13 cellular contexts compared by ENCODE assay signal in the genomic region with DNA sequence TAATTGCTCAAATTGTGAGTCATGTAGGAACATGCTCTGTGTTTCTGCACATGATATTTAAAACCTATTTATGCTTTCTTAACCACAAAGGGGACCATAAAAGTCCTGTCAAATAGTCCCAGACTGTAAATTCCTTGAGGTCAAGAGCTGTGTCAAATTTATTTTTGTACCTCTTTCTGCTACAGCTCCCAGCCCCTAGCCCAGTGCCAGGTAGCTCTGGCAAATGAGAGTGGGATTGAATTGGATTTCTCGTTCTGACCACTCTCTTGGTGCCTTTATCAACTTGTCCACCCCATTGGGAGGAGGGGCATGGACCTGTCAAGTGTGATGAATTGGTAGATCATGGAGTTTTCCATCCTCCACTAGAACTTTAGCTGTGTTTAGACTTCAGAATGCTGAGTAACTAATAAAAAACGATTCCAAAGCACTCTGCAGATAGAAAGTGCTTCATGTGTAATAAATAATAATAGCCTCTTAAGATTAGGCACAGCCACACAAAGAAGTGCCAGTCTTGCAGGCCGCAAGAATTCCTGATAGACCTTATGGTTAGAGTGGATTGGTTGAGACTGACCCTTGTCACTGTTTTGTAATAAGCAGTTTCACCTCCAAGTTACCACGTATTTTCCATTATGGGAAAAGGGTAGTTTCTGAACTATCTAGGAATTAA.
DNase-seq lines count a peak whose midpoint lies in the region; ATAC-seq and TF ChIP-seq lines count a peak whose summit lies in the region.
"Had no signal": no experiment of that assay in that cellular context is flagged by ENCODE, and none has a peak within 500 bp of the region (broad histone marks: within the 10 kb centered on the region; RNA-seq: fewer than 3 reads in every experiment).

No MANE protein-coding gene starts in this region.

- TF ChIP-seq POLR2A in IMR-90 (IDR thresholded peaks at IDR 0.05; ENCODE audit: low read depth, low read length) (no peak), breast epithelium (IDR thresholded peaks at IDR 0.05) (no peak), transverse colon (IDR thresholded peaks at IDR 0.05) (no peak)

- H4K8ac ChIP-seq in IMR-90 (ENCODE audit: low read depth in 2 of 2, low read length in 2 of 2): peak overlapping the region in 1 of 2 experiments; percentile 54; a peak in 3 of 4 replicates

- 0 out of 2 replicates have a peak overlapping the region, but pooled peaks have one; percentile 16 for H3K56ac ChIP-seq in IMR-90 (ENCODE audit: extremely low read depth, insufficient read depth, low read length)

- TF ChIP-seq RAD21 in IMR-90 (IDR thresholded peaks at IDR 0.05; ENCODE audit: low read length) (no peak), liver (IDR thresholded peaks at IDR 0.05) (no peak)

- peaks cover 32% of the 10 kb centered on the region for H3K4me1 ChIP-seq in IMR-90 (ENCODE audit: control insufficient read depth, insufficient read depth, low read length)
- H3K4me1 ChIP-seq in breast epithelium: no peaks in the 10 kb centered on the region
- H3K4me1 ChIP-seq in liver (ENCODE audit: control insufficient read depth in 4 of 4, insufficient read depth in 4 of 4, low read length in 3 of 4): peaks cover 0 to 22% (median 11%) of the 10 kb centered on the region in 4 donors
- H3K4me1 ChIP-seq in transverse colon: peaks cover 19 to 63% (median 32%) of the 10 kb centered on the region in 4 donors

- CTCF ChIA-PET in IMR-90 (lab: Yijun Ruan, JAX): interaction anchor here (1.2 kb wide), 1 partner anchor 10 kb away, joined by 4 read pairs; no protein-coding TSS in a partner anchor

- no peak for TF ChIP-seq EP300 in transverse colon (IDR thresholded peaks at IDR 0.05; ENCODE audit: low read depth)

- peak overlapping the region; percentile 66; the same call in 1 of the 2 replicates for H3K14ac ChIP-seq in IMR-90 (replicated peaks; ENCODE audit: low read depth, low read length)

- peak overlapping the region; percentile 60 for H2BK5ac ChIP-seq in IMR-90 (ENCODE audit: low read depth, low read length, poor library complexity, severe bottlenecking)

- no peaks in the 10 kb centered on the region for H3K27me3 ChIP-seq in IMR-90 (ENCODE audit: control insufficient read depth, insufficient read depth, low read length)
- H3K27me3 ChIP-seq in breast epithelium: no peaks in the 10 kb centered on the region
- H3K27me3 ChIP-seq in liver (ENCODE audit: control insufficient read depth in 4 of 4, insufficient read depth in 4 of 4, low read length in 3 of 4): no peaks in the 10 kb centered on the region
- no peaks in the 10 kb centered on the region for H3K27me3 ChIP-seq in transverse colon

- H3K4me3 ChIP-seq in IMR-90 (ENCODE audit: insufficient read depth, low read depth, low read length) (no peak overlapping the region), breast epithelium (no peak overlapping the region), liver (ENCODE audit: low read depth in 1 of 3, low read length in 3 of 3) (no peak overlapping the region), transverse colon (no peak overlapping the region)

- TF ChIP-seq CTCF in IMR-90 (conservative IDR thresholded peaks at IDR 0.05; ENCODE audit: low read depth, low read length) (no peak), breast epithelium (IDR thresholded peaks at IDR 0.05) (no peak), liver (IDR thresholded peaks at IDR 0.05; ENCODE audit: low read depth, low read length, missing input control) (no peak), transverse colon (IDR thresholded peaks at IDR 0.05) (no peak)

- no peak overlapping the region for H3K9ac ChIP-seq in IMR-90 (ENCODE audit: low read depth, low read length)
- H3K9ac ChIP-seq in liver (ENCODE audit: low read depth in 1 of 2, low read length in 2 of 2): no peak overlapping the region

- in situ Hi-C loops in IMR-90 (cut with MboI; ENCODE audit: low sequenced_read_pairs): no loop called here
- in situ Hi-C loops in transverse colon (cut with MboI; ENCODE audit: low pct_ligation_motif_present in 1 of 4, low pct_unique_long_range_greater_than_20kb in 1 of 4, low sequenced_read_pairs in 3 of 4): no loop called here

- H3K4ac ChIP-seq in IMR-90 (ENCODE audit: low read depth, low read length): peak overlapping the region; percentile 80

- peak overlapping the region; percentile 50; the same call in 1 of the 2 replicates for H3K23ac ChIP-seq in IMR-90 (ENCODE audit: low read depth, low read length)

- H3K36me3 ChIP-seq in IMR-90 (ENCODE audit: control insufficient read depth, insufficient read depth, low read length): peaks cover 4% of the 10 kb centered on the region
- H3K36me3 ChIP-seq in breast epithelium: no peaks in the 10 kb centered on the region
- H3K36me3 ChIP-seq in liver (ENCODE audit: control insufficient read depth in 4 of 4, insufficient read depth in 3 of 4, low read depth in 1 of 4, low read length in 3 of 4): peaks cover 0 to 2% (median 0%) of the 10 kb centered on the region in 4 donors
- no peaks in the 10 kb centered on the region for H3K36me3 ChIP-seq in transverse colon

- peak overlapping the region; percentile 73; the same call in 1 of the 2 replicates for H2BK120ac ChIP-seq in IMR-90 (ENCODE audit: low read depth, low read length)

- H3K9me3 ChIP-seq in IMR-90 (ENCODE audit: control insufficient read depth, insufficient read depth, low read length) (no peaks in the 10 kb centered on the region), breast epithelium (no peaks in the 10 kb centered on the region), liver (ENCODE audit: control insufficient read depth in 4 of 4, low read length in 3 of 4) (no peaks in the 10 kb centered on the region), transverse colon (no peaks in the 10 kb centered on the region)

- no peak for ATAC-seq in IMR-90 (ENCODE audit: low read depth)
- no peak for ATAC-seq in HG03565 (IDR thresholded peaks at IDR 0.05; ENCODE audit: unreplicated experiment)
- ATAC-seq: stimulated activated naive B cell treated with anti-CD40 and anti-IgM and Interleukin-4, amounts not matched to agents 10 μg/mL and 1 μg/mL and 100 μg/mL, for 72 hours had no signal

- peaks cover 25% of the 10 kb centered on the region for H4K20me1 ChIP-seq in IMR-90 (ENCODE audit: insufficient read depth, low read length)

- DNase-seq in IMR-90 (peak; percentile 60), breast epithelium (ENCODE audit: low spot score in 2 of 2) (no peak), transverse colon (no peak), mucosa of gallbladder (ENCODE audit: low spot score) (no peak)
- no peak for DNase-seq in stimulated activated naive CD4-positive, alpha-beta T cell (lab: John Stamatoyannopoulos, UW)
- DNase-seq: activated CD4-positive, alpha-beta T cell treated with anti-CD3 and anti-CD28 coated beads, Interleukin-2, amount 10 ng/mL, durations not matched to agents 24 days and 14 days; CD4-positive, alpha-beta T cell; mesendoderm; NCI-H524; stimulated activated CD4-positive, alpha-beta T cell treated with anti-CD3 and anti-CD28 coated beads, Interleukin-4, amount 100 ng/mL, for 24 hours; stimulated activated naive B cell treated with anti-CD40 and anti-IgM and Interleukin-4, amounts not matched to agents 10 μg/mL and 1 μg/mL and 100 μg/mL, for 72 hours had no signal

- peak overlapping the region; percentile 65 for H2AK5ac ChIP-seq in IMR-90 (ENCODE audit: low read depth, low read length)

- H4K5ac ChIP-seq in IMR-90 (ENCODE audit: low read depth, low read length): peak overlapping the region; percentile 49; the same call in 1 of the 2 replicates

- BruUV-seq in IMR-90 (replicated peaks; lab: Mats Ljungman, UMichigan): no TSS peak

- peak overlapping the region; percentile 67; the same call in 1 of the 2 replicates for H2BK20ac ChIP-seq in IMR-90 (ENCODE audit: low read depth, low read length)

- WGBS in IMR-90 (ENCODE audit: extremely low coverage in 2 of 2, insufficient read length in 1 of 2), 2 experiments: no CpG with 5 or more reads among the region's 4 CpGs
- WGBS in liver: 72% methylated on average over 4 of the region's 4 CpGs
- WGBS in transverse colon (ENCODE audit: low coverage in 1 of 2), 2 donors: 61 to 77% methylated on average over 4 of the region's 4 CpGs

- dilution Hi-C loops in IMR-90 (cut with HindIII; ENCODE audit: low sequenced_read_pairs, unreplicated experiment): no loop called here

- H4K91ac ChIP-seq in IMR-90 (ENCODE audit: insufficient read depth, low read depth, low read length): peak overlapping the region; percentile 45; the same call in 1 of the 2 replicates

- no peak overlapping the region for H2AK9ac ChIP-seq in IMR-90 (replicated peaks; ENCODE audit: low read depth, low read length, poor library complexity)

- no peak overlapping the region for H2AFZ ChIP-seq in IMR-90 (replicated peaks; ENCODE audit: low read length, poor library complexity)

- intact Hi-C loops in IMR-90 (cut with micrococcal nuclease): loop anchor here (5.0 kb wide), 2 partner anchors 233 to 358 kb away; no protein-coding TSS in a partner anchor
- intact Hi-C loops in breast epithelium (cut with DNase I; ENCODE audit: low total_unique reads): loop anchor here (10.0 kb wide), 1 partner anchor 120 kb away; a partner anchor contains a TSS
- intact Hi-C loops in transverse colon (cut with DNase I; ENCODE audit: low total_unique reads): loop anchor here (10.0 kb wide), 1 partner anchor 220 kb away; no protein-coding TSS in a partner anchor

- peaks cover 41% of the 10 kb centered on the region for H3K9me1 ChIP-seq in IMR-90 (ENCODE audit: insufficient read depth, low read length)

- H2BK15ac ChIP-seq in IMR-90 (ENCODE audit: low read depth, low read length): peak overlapping the region; percentile 59; the same call in 1 of the 3 replicates

- peaks cover 34 to 72% of the 10 kb centered on the region in 2 experiments for H3K79me1 ChIP-seq in IMR-90 (ENCODE audit: low read depth in 1 of 2, low read length in 2 of 2)

- peak overlapping the region; percentile 60 for H3K4me2 ChIP-seq in IMR-90 (ENCODE audit: low read depth, low read length)

- peak overlapping the region; percentile 78 for H3K27ac ChIP-seq in IMR-90 (ENCODE audit: insufficient read depth, low read length)
- H3K27ac ChIP-seq in breast epithelium: peak overlapping the region; percentile 39 to 69
- H3K27ac ChIP-seq in liver (ENCODE audit: low read depth in 1 of 2, low read length in 2 of 2): no peak overlapping the region
- H3K27ac ChIP-seq in transverse colon: peak overlapping the region; percentile 82 to 90 (median 86)

- H3K18ac ChIP-seq in IMR-90 (ENCODE audit: low read depth, low read length): peak overlapping the region; percentile 36; the same call in 1 of the 2 replicates

- POLR2A ChIA-PET in IMR-90 (lab: Charles Lee; ENCODE audit: unreplicated experiment): no interaction called here

TF ChIP-seq in IMR-90, 13 proteins besides CTCF, POLR2A, EP300 and RAD21 (continues in another document):
- 0 out of 2 replicates have a peak, but pooled peaks have one; percentile 5 for TF ChIP-seq BHLHE40 (IDR thresholded peaks at IDR 0.05; ENCODE audit: low read depth, low read length)

TF ChIP-seq in liver, 16 proteins besides CTCF, POLR2A, EP300 and RAD21:
- TF ChIP-seq JUND (IDR thresholded peaks at IDR 0.05) (no peak), YY1 (IDR thresholded peaks at IDR 0.05) (no peak), HNF4A (conservative IDR thresholded peaks at IDR 0.05) (peak; percentile 39 to 43), HNF4G (IDR thresholded peaks at IDR 0.05) (peak; percentile 18)

Comparison
In these comparisons a context has a peak if more than half of its experiments do, and no peak if none do; other contexts are left out.
1. H3K27ac ChIP-seq: peak in IMR-90 (single experiment), breast epithelium (2 of 2) and transverse colon (4 of 4); none in liver (0 of 2).